In genomic region chr9:86557918-86558317, GRCh38 we compare ENCODE assay signal across 13 cellular contexts.
DNase-seq lines count a peak whose midpoint lies in the region; ATAC-seq and TF ChIP-seq lines count a peak whose summit lies in the region.
"Had no signal": no experiment of that assay in that cellular context is flagged by ENCODE, and none has a peak within 500 bp of the region (broad histone marks: within the 10 kb centered on the region; RNA-seq: fewer than 3 reads in every experiment).

No MANE protein-coding gene starts in this region.

- POLR2A ChIA-PET in IMR-90 (lab: Charles Lee; ENCODE audit: unreplicated experiment), result no interaction called here
- POLR2A ChIA-PET in OCI-LY7 (lab: Charles Lee), result no interaction called here

- H4K20me1 ChIP-seq in IMR-90 (ENCODE audit: insufficient read depth, low read length) (no peaks in the 10 kb centered on the region), OCI-LY7 (ENCODE audit: insufficient read depth, low read length) (no peaks in the 10 kb centered on the region)

- H3K56ac ChIP-seq in IMR-90 (ENCODE audit: extremely low read depth, insufficient read depth, low read length), result no peak overlapping the region

- H2BK5ac ChIP-seq in IMR-90 (ENCODE audit: low read depth, low read length, poor library complexity, severe bottlenecking), result no peak overlapping the region

- H3K27ac Mint-ChIP-seq in brain (peak overlapping the region in 3 of 5 experiments; percentile 21 to 66 (median 27)), nephron (peak overlapping the region; percentile 52 to 76 (median 67))
- H3K27ac Mint-ChIP-seq: CD14-positive monocyte; CD8-positive, alpha-beta T cell had no signal

- TF ChIP-seq POLR2A in IMR-90 (IDR thresholded peaks at IDR 0.05; ENCODE audit: low read depth, low read length), result no peak

- H3K14ac ChIP-seq in IMR-90 (replicated peaks; ENCODE audit: low read depth, low read length), result no peak overlapping the region

- H3K9me2 ChIP-seq in OCI-LY7 (ENCODE audit: insufficient read depth, low read length), result no peaks in the 10 kb centered on the region

- H2BK15ac ChIP-seq in IMR-90 (ENCODE audit: low read depth, low read length), result peak overlapping the region; percentile 27; the same call in 1 of the 3 replicates

- DNase-seq in IMR-90, result peak; percentile 40
- no peak for DNase-seq in foreskin keratinocyte
- no peak for DNase-seq in OCI-LY7 (ENCODE audit: low spot score)
- no peak for DNase-seq in omental fat pad (ENCODE audit: low spot score)
- no peak for DNase-seq in NCI-H2196 treated with DMSO at 0.1 percent for 48 hours (lab: John Stamatoyannopoulos, UW; ENCODE audit: unreplicated experiment)
- no peak for DNase-seq in NCI-H82 treated with DMSO at 0.1 percent for 48 hours (lab: John Stamatoyannopoulos, UW; ENCODE audit: unreplicated experiment)
- DNase-seq: Caco-2; CD8-positive, alpha-beta T cell had no signal

- no peak overlapping the region for H3K23ac ChIP-seq in IMR-90 (ENCODE audit: low read depth, low read length)

- 0 out of 2 replicates have a peak overlapping the region, but pooled peaks have one; percentile 5 for H2BK20ac ChIP-seq in IMR-90 (ENCODE audit: low read depth, low read length)

- H3K4ac ChIP-seq in IMR-90 (ENCODE audit: low read depth, low read length), result no peak overlapping the region; the same call in 1 of the 2 replicates

- H3K9me3 Mint-ChIP-seq in brain, result peaks cover 0 to 11% (median 0%) of the 10 kb centered on the region in 5 experiments
- H3K9me3 Mint-ChIP-seq in nephron, result no peaks in the 10 kb centered on the region
- H3K9me3 Mint-ChIP-seq: CD8-positive, alpha-beta T cell had no signal

- H3K9ac ChIP-seq in IMR-90 (ENCODE audit: low read depth, low read length), result no peak overlapping the region; the same call in 1 of the 2 replicates

- H3K4me3 ChIP-seq in IMR-90 (ENCODE audit: insufficient read depth, low read depth, low read length), result no peak overlapping the region
- H3K4me3 ChIP-seq in OCI-LY7 (ENCODE audit: low read depth, low read length, poor library complexity, severe bottlenecking), result no peak overlapping the region
- H3K4me3 ChIP-seq: A549 had no signal

- ATAC-seq in IMR-90 (ENCODE audit: low read depth) (no peak), foreskin keratinocyte (no peak), omental fat pad (ENCODE audit: low FRiP score) (no peak)
- ATAC-seq: CD8-positive, alpha-beta T cell; HepG2 had no signal

- in situ Hi-C loops in IMR-90 (cut with MboI; ENCODE audit: low sequenced_read_pairs), result no loop called here

- TF ChIP-seq RAD21 in IMR-90 (IDR thresholded peaks at IDR 0.05; ENCODE audit: low read length), result no peak

- H3K36me3 ChIP-seq in IMR-90 (ENCODE audit: control insufficient read depth, insufficient read depth, low read length) (no peaks in the 10 kb centered on the region), OCI-LY7 (ENCODE audit: insufficient read depth, low read length) (no peaks in the 10 kb centered on the region)

- peak overlapping the region; percentile 64; the same call in 1 of the 2 replicates for H2BK120ac ChIP-seq in IMR-90 (ENCODE audit: low read depth, low read length)

- H3K4me1 Mint-ChIP-seq in brain, result peaks cover 60% of the 10 kb centered on the region
- peaks cover 76% of the 10 kb centered on the region for H3K4me1 Mint-ChIP-seq in nephron
- H3K4me1 Mint-ChIP-seq: CD14-positive monocyte had no signal

- BruUV-seq in IMR-90 (replicated peaks; lab: Mats Ljungman, UMichigan), result no TSS peak
- no TSS peak for BruUV-seq in OCI-LY7 (replicated peaks; lab: Mats Ljungman, UMichigan)

- H2AK9ac ChIP-seq in IMR-90 (replicated peaks; ENCODE audit: low read depth, low read length, poor library complexity), result no peak overlapping the region

- WGBS in IMR-90 (ENCODE audit: extremely low coverage in 2 of 2, insufficient read length in 1 of 2), 2 experiments, result 90% methylated on average over 2 of the region's 3 CpGs; no CpG with 5 or more reads in 1 of the 2 experiments

- H3K27ac ChIP-seq in IMR-90 (ENCODE audit: insufficient read depth, low read length), result no peak overlapping the region; the same call in 1 of the 2 replicates
- peak overlapping the region; percentile 40 for H3K27ac ChIP-seq in foreskin keratinocyte
- no peak overlapping the region for H3K27ac ChIP-seq in OCI-LY7 (ENCODE audit: low read depth, low read length, poor library complexity, severe bottlenecking)
- H3K27ac ChIP-seq: A549 had no signal

- no peaks in the 10 kb centered on the region for H3K27me3 Mint-ChIP-seq in brain
- H3K27me3 Mint-ChIP-seq in nephron (ENCODE audit: low read depth), result peaks cover 10% of the 10 kb centered on the region

- peaks cover 7% of the 10 kb centered on the region for H3K9me1 ChIP-seq in IMR-90 (ENCODE audit: insufficient read depth, low read length)

- H3K27me3 ChIP-seq in IMR-90 (ENCODE audit: control insufficient read depth, insufficient read depth, low read length) (no peaks in the 10 kb centered on the region), foreskin keratinocyte (no peaks in the 10 kb centered on the region)

- H4K8ac ChIP-seq in IMR-90 (ENCODE audit: low read depth in 2 of 2, low read length in 2 of 2), result peak overlapping the region in 1 of 2 experiments; percentile 16; a peak in 1 of 4 replicates

- H2AFZ ChIP-seq in IMR-90 (replicated peaks; ENCODE audit: low read length, poor library complexity), result no peak overlapping the region
- no peak overlapping the region for H2AFZ ChIP-seq in OCI-LY7 (ENCODE audit: low read length)

- H3K4me3 Mint-ChIP-seq in brain (no peak overlapping the region), nephron (no peak overlapping the region)
- H3K4me3 Mint-ChIP-seq: CD14-positive monocyte; CD8-positive, alpha-beta T cell had no signal

- dilution Hi-C loops in IMR-90 (cut with HindIII; ENCODE audit: low sequenced_read_pairs, unreplicated experiment), result no loop called here

- no peak for TF ChIP-seq CTCF in IMR-90 (conservative IDR thresholded peaks at IDR 0.05; ENCODE audit: low read depth, low read length)
- no peak for TF ChIP-seq CTCF in brain (conservative IDR thresholded peaks at IDR 0.05)
- no peak for TF ChIP-seq CTCF in foreskin keratinocyte (conservative IDR thresholded peaks at IDR 0.05)
- no peak for TF ChIP-seq CTCF in nephron (IDR thresholded peaks at IDR 0.05; ENCODE audit: unreplicated experiment in 3 of 3)
- no peak for TF ChIP-seq CTCF in OCI-LY7 (conservative IDR thresholded peaks at IDR 0.05; ENCODE audit: low read length)
- no peak for TF ChIP-seq CTCF in omental fat pad (IDR thresholded peaks at IDR 0.05)

- H3K4me1 ChIP-seq in IMR-90 (ENCODE audit: control insufficient read depth, insufficient read depth, low read length) (peaks cover 9% of the 10 kb centered on the region), foreskin keratinocyte (peaks cover 16% of the 10 kb centered on the region), OCI-LY7 (ENCODE audit: insufficient read depth, low read length, poor library complexity, severe bottlenecking) (no peaks in the 10 kb centered on the region)
- H3K4me1 ChIP-seq: A549, Caco-2 had no signal

- 0 out of 2 replicates have a peak overlapping the region, but pooled peaks have one; percentile 20 for H2AK5ac ChIP-seq in IMR-90 (ENCODE audit: low read depth, low read length)

- H3K9me3 ChIP-seq in IMR-90 (ENCODE audit: control insufficient read depth, insufficient read depth, low read length) (no peaks in the 10 kb centered on the region), OCI-LY7 (ENCODE audit: low read length) (no peaks in the 10 kb centered on the region)
- H3K9me3 ChIP-seq: A549, Caco-2 had no signal

- intact Hi-C loops in IMR-90 (cut with micrococcal nuclease) (loop anchor here (2.0 kb wide), 1 partner anchor 389 kb away; the partner anchor contains the start of gene GAS1), OCI-LY7 (cut with micrococcal nuclease; ENCODE audit: unreplicated experiment) (no loop called here)

- H3K79me2 ChIP-seq in OCI-LY7 (ENCODE audit: insufficient read depth, low read depth, low read length), result no peaks in the 10 kb centered on the region

- no peaks in the 10 kb centered on the region for H3K36me3 Mint-ChIP-seq in brain
- H3K36me3 Mint-ChIP-seq in nephron (ENCODE audit: low read depth), result no peaks in the 10 kb centered on the region
- H3K36me3 Mint-ChIP-seq: CD14-positive monocyte; CD8-positive, alpha-beta T cell had no signal

- peak overlapping the region; percentile 80; the same call in 1 of the 2 replicates for H3K18ac ChIP-seq in IMR-90 (ENCODE audit: low read depth, low read length)

- peak overlapping the region; percentile 3; the same call in 1 of the 2 replicates for H4K91ac ChIP-seq in IMR-90 (ENCODE audit: insufficient read depth, low read depth, low read length)

- CTCF ChIA-PET in IMR-90 (lab: Yijun Ruan, JAX), result no interaction called here
- CTCF ChIA-PET in OCI-LY7 (lab: Charles Lee; ENCODE audit: unreplicated experiment), result no interaction called here

- peak overlapping the region; percentile 70; the same call in 1 of the 2 replicates for H4K5ac ChIP-seq in IMR-90 (ENCODE audit: low read depth, low read length)

- H3K4me2 ChIP-seq in IMR-90 (ENCODE audit: low read depth, low read length) (no peak overlapping the region), OCI-LY7 (ENCODE audit: low read length) (no peak overlapping the region)
- H3K4me2 ChIP-seq: A549 had no signal

- H3K79me1 ChIP-seq in IMR-90 (ENCODE audit: low read depth in 1 of 2, low read length in 2 of 2), result no peaks in the 10 kb centered on the region

TF ChIP-seq in IMR-90, 13 proteins besides CTCF, POLR2A, EP300 and RAD21:
- TF ChIP-seq SMC3 (IDR thresholded peaks at IDR 0.05; ENCODE audit: low read depth, low read length) (no peak), BHLHE40 (IDR thresholded peaks at IDR 0.05; ENCODE audit: low read depth, low read length) (no peak), NFE2L2 (IDR thresholded peaks at IDR 0.05; ENCODE audit: low read depth, low read length) (no peak)
TF ChIP-seq in IMR-90: peak in this region for 0.
